Comparison of ENCODE assay signal across 1 cellular context in genomic region chr6:41545703-41546474, GRCh38.
TF ChIP-seq lines count a peak whose summit lies in the region.

Gene FOXP4, plus strand, starts transcription at chr6:41546381. Its CDS starts 19,380 bp downstream, at chr6:41565761.

TF ChIP-seq in GM12878, 131 proteins besides CTCF, POLR2A, EP300 and RAD21 (continued from another document and continues in another):
- TF ChIP-seq ATF2 (IDR thresholded peaks at IDR 0.05; ENCODE audit: low read length) (no peak), RELA (IDR thresholded peaks at IDR 0.05; ENCODE audit: borderline replicate concordance, partially characterized antibody) (peak; percentile 66), ZNF217 (IDR thresholded peaks at IDR 0.05) (peak; percentile 21; the same call in 1 of the 2 replicates), ETV6 (conservative IDR thresholded peaks at IDR 0.05 in 1 of 2, IDR thresholded peaks at IDR 0.05 in 1 of 2; ENCODE audit: borderline replicate concordance in 1 of 2, low read depth in 1 of 2) (peak in 1 of 2 experiments; percentile 22; a peak in 1 of 4 replicates), BMI1 (IDR thresholded peaks at IDR 0.05; ENCODE audit: borderline replicate concordance) (no peak), CBX5 (IDR thresholded peaks at IDR 0.05; ENCODE audit: low read depth) (no peak), ZBTB4 (CRISPR knock-in tag; IDR thresholded peaks at IDR 0.05) (no peak), ZNF687 (IDR thresholded peaks at IDR 0.05) (peak; percentile 66; the same call in 1 of the 2 replicates), BRCA1 (IDR thresholded peaks at IDR 0.05; ENCODE audit: low read depth, low read length) (no peak), TBL1XR1 (IDR thresholded peaks at IDR 0.05; ENCODE audit: low read depth, low read length) (no peak; the same call in none of the 2 replicates), ZNF24 (IDR thresholded peaks at IDR 0.05) (no peak), ZBED1 (IDR thresholded peaks at IDR 0.05; ENCODE audit: borderline replicate concordance) (0 out of 2 replicates have a peak, but pooled peaks have one; percentile 52), USF2 (IDR thresholded peaks at IDR 0.05; ENCODE audit: borderline replicate concordance, low read depth, low read length) (no peak; the same call in 1 of the 2 replicates), STAT1 (conservative IDR thresholded peaks at IDR 0.05) (0 out of 2 replicates have a peak, but pooled peaks have one; percentile 41), GABPA (IDR thresholded peaks at IDR 0.05; ENCODE audit: low read depth) (no peak), HDAC2 (IDR thresholded peaks at IDR 0.05) (no peak), RCOR1 (conservative IDR thresholded peaks at IDR 0.05; ENCODE audit: low read depth, low read length) (no peak), POLR2AphosphoS2 (IDR thresholded peaks at IDR 0.05; ENCODE audit: low read depth, low read length) (no peak), MYC (IDR thresholded peaks at IDR 0.05; ENCODE audit: insufficient read depth, insufficient read length, insufficient replicate concordance, low read length, severe bottlenecking) (peak; percentile 17), ZBTB33 (IDR thresholded peaks at IDR 0.05) (no peak), MYB (IDR thresholded peaks at IDR 0.05; ENCODE audit: borderline replicate concordance, low read depth, low read length) (no peak), TAF1 (IDR thresholded peaks at IDR 0.05; ENCODE audit: borderline replicate concordance, low read depth, low read length) (0 out of 2 replicates have a peak, but pooled peaks have one; percentile 48), MXI1 (IDR thresholded peaks at IDR 0.05; ENCODE audit: low read depth, low read length) (peak; percentile 94), NKRF (conservative IDR thresholded peaks at IDR 0.05) (peak; percentile 53), IKZF1 (conservative IDR thresholded peaks at IDR 0.05) (peak; percentile 86), CHD4 (IDR thresholded peaks at IDR 0.05) (no peak), TCF7 (IDR thresholded peaks at IDR 0.05; ENCODE audit: borderline replicate concordance) (no peak), EZH2 (IDR thresholded peaks at IDR 0.05; ENCODE audit: borderline replicate concordance, control insufficient read depth, low read depth, low read length) (no peak), SRF (IDR thresholded peaks at IDR 0.05; ENCODE audit: low read depth in 2 of 2, low read length in 2 of 2) (peak in 1 of 2 experiments; percentile 47; a peak in 1 of 4 replicates), WRNIP1 (IDR thresholded peaks at IDR 0.05; ENCODE audit: borderline replicate concordance, low read depth, low read length) (no peak), TCF3 (IDR thresholded peaks at IDR 0.05; ENCODE audit: borderline replicate concordance, insufficient read depth, low read depth, low read length) (0 out of 2 replicates have a peak, but pooled peaks have one; percentile 28), NR2F1 (conservative IDR thresholded peaks at IDR 0.05) (peak; percentile 69), PAX8 (IDR thresholded peaks at IDR 0.05) (no peak), RAD51 (IDR thresholded peaks at IDR 0.05) (peak; percentile 80), REST (IDR thresholded peaks at IDR 0.05; ENCODE audit: low read depth, low read length) (no peak), CHD2 (IDR thresholded peaks at IDR 0.05; ENCODE audit: borderline replicate concordance, low read depth, low read length) (0 out of 2 replicates have a peak, but pooled peaks have one; percentile 42), FOXK2 (IDR thresholded peaks at IDR 0.05) (no peak), CEBPZ (IDR thresholded peaks at IDR 0.05; ENCODE audit: low read depth, low read length) (no peak), RUNX3 (IDR thresholded peaks at IDR 0.05; ENCODE audit: low read length) (no peak; the same call in none of the 2 replicates), KDM1A (IDR thresholded peaks at IDR 0.05; ENCODE audit: borderline replicate concordance) (no peak)
